ENCODE assay signal across 11 cellular contexts in the genomic region with DNA sequence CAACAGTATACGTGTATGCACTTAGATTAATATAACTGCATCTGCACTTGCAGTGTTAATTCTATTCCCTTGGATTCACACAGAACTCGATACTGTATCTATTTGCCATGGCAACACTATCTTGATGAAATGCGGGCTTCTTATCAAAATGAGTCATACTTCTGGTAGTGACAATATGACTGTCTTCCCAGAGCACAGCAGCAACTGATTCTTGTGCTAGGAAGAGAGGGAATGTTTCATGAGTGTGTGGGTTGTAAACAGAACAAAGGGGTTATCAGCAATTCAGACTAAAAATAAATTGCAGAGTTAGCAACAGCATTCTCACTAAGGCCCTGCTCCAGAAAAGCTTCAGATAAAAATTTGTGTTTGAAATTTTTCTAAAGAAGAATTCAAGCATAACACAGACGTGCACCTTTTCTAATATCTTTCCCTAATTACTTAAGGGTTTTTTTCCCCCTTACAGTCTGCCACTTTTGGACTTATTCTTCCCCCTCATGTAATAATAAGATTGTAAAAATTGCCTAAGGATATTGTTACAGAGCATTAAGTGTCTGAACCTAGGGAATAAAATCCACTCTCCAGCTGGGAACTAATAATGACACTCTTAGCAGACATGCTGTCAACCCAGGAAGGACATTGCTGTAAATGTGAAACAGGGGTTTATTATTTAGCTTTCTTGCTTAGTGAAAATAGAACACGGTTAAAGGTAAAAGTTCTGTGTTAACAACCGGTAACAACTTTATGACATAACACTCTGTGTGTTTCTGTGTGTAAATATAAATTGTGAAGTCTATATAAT.
DNase-seq lines count a peak whose midpoint lies in the region; FAIRE-seq and TF ChIP-seq lines count a peak whose summit lies in the region.
"Had no signal": no experiment of that assay in that cellular context is flagged by ENCODE, and none has a peak within 500 bp of the region (broad histone marks: within the 10 kb centered on the region; RNA-seq: fewer than 3 reads in every experiment).

No MANE protein-coding gene starts in this region.

- no peaks in the 10 kb centered on the region for H3F3A ChIP-seq in neural progenitor cell (ENCODE audit: low read depth)

- no peak for FAIRE-seq in GM19239 (lab: Jason Lieb, UNC)

- H3K4me2 ChIP-seq in neural progenitor cell, result no peak overlapping the region

- H3K36me3 ChIP-seq in neural progenitor cell, result no peaks in the 10 kb centered on the region

- H3K4me3 ChIP-seq in neural progenitor cell (no peak overlapping the region), lower leg skin (ENCODE audit: low read depth, poor library complexity, severe bottlenecking) (no peak overlapping the region)

- H3K4me1 ChIP-seq in neural progenitor cell, result peaks cover 5% of the 10 kb centered on the region

- H3K9me3 Mint-ChIP-seq in neural progenitor cell, result peaks cover 6% of the 10 kb centered on the region
- H3K9me3 Mint-ChIP-seq: activated B cell treated with CpG ODN at 0.5 μM for 24 hours, naive B cell had no signal

- H2AFZ ChIP-seq in neural progenitor cell (replicated peaks), result peak overlapping the region; percentile 53

- H3K27me3 ChIP-seq in neural progenitor cell, result no peaks in the 10 kb centered on the region

- intact Hi-C loops in lower leg skin (cut with DNase I; ENCODE audit: low total_unique reads), result no loop called here

- peaks cover 23% of the 10 kb centered on the region for H3K4me1 Mint-ChIP-seq in neural progenitor cell
- H3K4me1 Mint-ChIP-seq: activated B cell treated with CpG ODN at 0.5 μM for 24 hours, naive B cell had no signal

- TF ChIP-seq CTCF in neural progenitor cell (IDR thresholded peaks at IDR 0.05) (no peak), lower leg skin (IDR thresholded peaks at IDR 0.05) (no peak), GM20000 (IDR thresholded peaks at IDR 0.05; ENCODE audit: extremely low read depth, missing control alignments) (no peak)

- TF ChIP-seq POLR2A in lower leg skin (IDR thresholded peaks at IDR 0.05), result no peak

- H3K9me3 ChIP-seq in neural progenitor cell (ENCODE audit: low read depth), result no peaks in the 10 kb centered on the region

- no peak overlapping the region for H3K27ac ChIP-seq in neural progenitor cell

- peak; percentile 48 for DNase-seq in Daoy (ENCODE audit: low read depth)
- DNase-seq in NCI-H2196 (lab: John Stamatoyannopoulos, UW; ENCODE audit: unreplicated experiment), result peak; percentile 75
- DNase-seq in dermis blood vessel endothelial cell, result peak; percentile 10
- DNase-seq in neural progenitor cell (ENCODE audit: low spot score), result no peak
- no peak for DNase-seq in lower leg skin (ENCODE audit: low spot score in 2 of 2)
- no peak for DNase-seq in GM20000 (ENCODE audit: low spot score)
- DNase-seq in GM19239 (ENCODE audit: insufficient read length, low spot score), result no peak
- no peak for DNase-seq in activated CD4-positive, alpha-beta T cell treated with anti-CD3 and anti-CD28 coated beads, Interleukin-2, amount 50 U/mL, for 48 hours
- DNase-seq: activated B cell treated with CpG ODN at 0.5 μM for 24 hours; naive B cell; stimulated activated CD4-positive, alpha-beta T cell treated with anti-CD3 and anti-CD28 coated beads, Interleukin-4, amount 100 ng/mL, for 24 hours had no signal

- no peaks in the 10 kb centered on the region for H3K79me2 ChIP-seq in neural progenitor cell (ENCODE audit: low read depth)

- H3K4me3 Mint-ChIP-seq in neural progenitor cell, result no peak overlapping the region
- H3K4me3 Mint-ChIP-seq: activated B cell treated with CpG ODN at 0.5 μM for 24 hours, naive B cell had no signal

- peak overlapping the region; percentile 72 for H3K27ac Mint-ChIP-seq in neural progenitor cell
- H3K27ac Mint-ChIP-seq: activated B cell treated with CpG ODN at 0.5 μM for 24 hours, naive B cell had no signal

- no peaks in the 10 kb centered on the region for H3K36me3 Mint-ChIP-seq in neural progenitor cell
- H3K36me3 Mint-ChIP-seq: naive B cell had no signal

- no peaks in the 10 kb centered on the region for H4K20me1 ChIP-seq in neural progenitor cell (ENCODE audit: low read depth)

- H3K27me3 Mint-ChIP-seq in neural progenitor cell (ENCODE audit: insufficient read depth, low read depth), result peaks cover 4% of the 10 kb centered on the region
- H3K27me3 Mint-ChIP-seq: activated B cell treated with CpG ODN at 0.5 μM for 24 hours, naive B cell had no signal

- WGBS in lower leg skin, 2 donors, result 55 to 61% methylated on average over 6 of the region's 6 CpGs

- H3K9ac ChIP-seq in neural progenitor cell, result no peak overlapping the region

Comparison
In these comparisons a context has a peak if more than half of its experiments do, and no peak if none do; other contexts are left out.
1. DNase-seq: peak in Daoy (single experiment), NCI-H2196 (single experiment) and dermis blood vessel endothelial cell (single experiment); none in neural progenitor cell (single experiment), lower leg skin (0 of 2), GM20000 (single experiment), GM19239 (single experiment) and activated CD4-positive, alpha-beta T cell treated with anti-CD3 and anti-CD28 coated beads, Interleukin-2, amount 50 U/mL, for 48 hours (0 of 2).